ENCODE assay signal across 8 cellular contexts in the genomic region with DNA sequence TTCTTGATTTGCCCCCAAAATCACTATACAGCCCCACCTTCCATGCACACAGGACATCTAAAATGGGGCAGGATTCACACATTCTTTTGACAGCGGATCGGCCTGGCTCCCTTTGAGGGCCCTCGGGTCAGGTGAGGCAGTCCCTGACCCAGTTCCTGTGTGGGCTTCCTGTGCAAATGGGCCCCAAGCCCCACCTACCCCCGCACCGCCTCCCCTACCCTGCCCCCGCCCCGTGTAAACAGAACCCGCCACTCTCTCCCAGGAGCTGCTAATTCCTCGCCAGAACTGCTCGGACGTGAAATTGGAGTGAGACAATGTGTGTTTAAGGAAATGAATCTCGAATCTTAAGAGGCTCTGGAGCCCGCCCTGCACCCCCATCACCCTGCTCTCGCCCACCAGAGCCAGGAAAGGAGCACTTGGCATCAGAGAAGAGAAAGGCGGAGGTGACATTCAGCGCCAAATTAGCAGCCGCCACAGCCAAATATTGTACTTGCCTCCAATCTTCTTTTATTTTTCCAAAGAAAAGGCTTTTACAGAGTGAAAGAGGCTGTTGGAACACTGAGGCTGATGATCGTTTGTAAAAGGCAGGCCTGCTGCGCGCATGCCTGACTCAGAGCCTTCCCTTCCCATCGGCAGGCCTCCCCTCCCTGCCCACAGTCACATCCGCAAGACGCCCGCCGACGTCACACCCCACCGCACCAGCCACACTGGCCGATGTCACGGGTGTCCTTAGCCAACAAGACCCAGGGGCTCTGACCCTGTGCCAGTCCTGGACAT. TPM values are rescaled to one million over a fixed set of nuclear protein-coding genes. Genes with fewer than 3 reads are reported as not detected.
A peak's percentile ranks its signal among the peaks of the same experiment; 100 is the strongest.
DNase-seq lines count a peak whose midpoint lies in the region; ATAC-seq and TF ChIP-seq lines count a peak whose summit lies in the region.

No MANE protein-coding gene starts in this region.

- in situ Hi-C loops in transverse colon (cut with MboI; ENCODE audit: low pct_ligation_motif_present in 1 of 4, low pct_unique_long_range_greater_than_20kb in 1 of 4, low sequenced_read_pairs in 3 of 4) = no loop called here

- H3K4me1 Mint-ChIP-seq in HFFc6 (ENCODE audit: low read depth) = no peaks in the 10 kb centered on the region

- H3K36me3 Mint-ChIP-seq in HFFc6 (ENCODE audit: low read depth) = no peaks in the 10 kb centered on the region

- H3K27ac Mint-ChIP-seq in HFFc6 = no peak overlapping the region

- H3K4me1 ChIP-seq in gastroesophageal sphincter (peaks cover 0 to 28% (median 7%) of the 10 kb centered on the region in 3 donors), prostate gland (replicated peaks) (peaks cover 3% of the 10 kb centered on the region), transverse colon (peaks cover 0 to 10% (median 2%) of the 10 kb centered on the region in 4 donors)

- peaks cover 44% of the 10 kb centered on the region for H3K27me3 Mint-ChIP-seq in HFFc6 (ENCODE audit: insufficient read depth)

- DNase-seq in NCI-H1092 treated with DMSO at 0.1 percent for 48 hours (lab: John Stamatoyannopoulos, UW) = peak; percentile 56
- peak; percentile 41 for DNase-seq in activated T-helper 1 cell treated with Interleukin-2 at 50 U/mL for 16 hours (ENCODE audit: low read depth)
- DNase-seq in prostate gland (ENCODE audit: low spot score) = peak; percentile 58
- DNase-seq in transverse colon = peak; percentile 66
- DNase-seq in NCI-H82 treated with DMSO at 0.1 percent for 48 hours (lab: John Stamatoyannopoulos, UW; ENCODE audit: unreplicated experiment) = no peak
- no peak for DNase-seq in NCI-H2107 (lab: John Stamatoyannopoulos, UW)
- no peak for DNase-seq in HFFc6

- TF ChIP-seq POLR2A in gastroesophageal sphincter (IDR thresholded peaks at IDR 0.05) (no peak), prostate gland (IDR thresholded peaks at IDR 0.05) (peak; percentile 26), transverse colon (IDR thresholded peaks at IDR 0.05) (no peak)

- intact Hi-C loops in prostate gland (cut with DNase I) = no loop called here
- intact Hi-C loops in transverse colon (cut with DNase I; ENCODE audit: low total_unique reads) = no loop called here

- no peaks in the 10 kb centered on the region for H3K27me3 ChIP-seq in gastroesophageal sphincter
- H3K27me3 ChIP-seq in prostate gland (replicated peaks; ENCODE audit: insufficient read depth) = no peaks in the 10 kb centered on the region
- H3K27me3 ChIP-seq in transverse colon = no peaks in the 10 kb centered on the region

- WGBS in gastroesophageal sphincter (ENCODE audit: low coverage in 1 of 2), 2 donors = 30% methylated on average over 12 of the region's 29 CpGs; no CpG with 5 or more reads in 1 of the 2 donors
- 12% methylated on average over 28 of the region's 29 CpGs for WGBS in prostate gland
- WGBS in transverse colon (ENCODE audit: low coverage in 1 of 2), 2 donors = 33 to 45% methylated on average over 5 to 28 of the region's 29 CpGs

- H3K4me3 ChIP-seq in gastroesophageal sphincter = peak overlapping the region in 1 of 2 donors; percentile 39
- H3K4me3 ChIP-seq in prostate gland = peak overlapping the region; percentile 7 to 11
- H3K4me3 ChIP-seq in transverse colon = peak overlapping the region in 1 of 4 donors; percentile 31

- ATAC-seq in gastroesophageal sphincter = peak; percentile 80

- no peak for TF ChIP-seq EP300 in gastroesophageal sphincter (IDR thresholded peaks at IDR 0.05)
- TF ChIP-seq EP300 in transverse colon (IDR thresholded peaks at IDR 0.05; ENCODE audit: low read depth) = no peak

- H3K27ac ChIP-seq in gastroesophageal sphincter (peak overlapping the region in 3 of 4 donors; percentile 56 to 64 (median 64)), prostate gland (peak overlapping the region; percentile 69 to 82), transverse colon (peak overlapping the region; percentile 63 to 67 (median 65))

- no peak overlapping the region; the same call in 1 of the 2 replicates for H3K4me3 Mint-ChIP-seq in HFFc6

- H3K9me3 Mint-ChIP-seq in HFFc6 = no peaks in the 10 kb centered on the region

- H3K36me3 ChIP-seq in gastroesophageal sphincter (no peaks in the 10 kb centered on the region), prostate gland (no peaks in the 10 kb centered on the region), transverse colon (no peaks in the 10 kb centered on the region)

- H3K9me3 ChIP-seq in gastroesophageal sphincter = no peaks in the 10 kb centered on the region
- H3K9me3 ChIP-seq in prostate gland = no peaks in the 10 kb centered on the region
- no peaks in the 10 kb centered on the region for H3K9me3 ChIP-seq in transverse colon

- TF ChIP-seq CTCF in gastroesophageal sphincter (IDR thresholded peaks at IDR 0.05) (no peak), prostate gland (IDR thresholded peaks at IDR 0.05) (no peak), transverse colon (IDR thresholded peaks at IDR 0.05) (no peak), HFFc6 (IDR thresholded peaks at IDR 0.05) (no peak)

RNA-seq across cellular contexts. Expression of a gene that starts 53.1 kb away (rescaled TPM):
- total RNA-seq in gastroesophageal sphincter (1 to 10 TPM in 1 of 4 donors, under 1 TPM in 3; 0.31 to 1.7 (median 0.66) TPM), prostate gland (1 to 10 TPM; 5.6 to 9.1 TPM), transverse colon (1 to 10 TPM in 2 of 4 donors, under 1 TPM in 2; 0.48 to 2.2 (median 0.87) TPM)
- under 1 TPM in 1 of 6 experiments, not detected in 5; 0.09 TPM for total RNA-seq in HFFc6 (2021; fragmentation: NEBNext Ultra II Directional; extraction: Animal tissue kit (Norgen Biotek cat#: 25700))

Comparison
In these comparisons a context has a peak if more than half of its experiments do, and no peak if none do; other contexts are left out.
1. DNase-seq: peak in NCI-H1092 treated with DMSO at 0.1 percent for 48 hours (single experiment), activated T-helper 1 cell treated with Interleukin-2 at 50 U/mL for 16 hours (single experiment), prostate gland (single experiment) and transverse colon (single experiment); none in NCI-H82 treated with DMSO at 0.1 percent for 48 hours (single experiment), NCI-H2107 (single experiment) and HFFc6 (single experiment).
2. Peak in every context shown above with its lines, with median percentiles within 50 percentile points of each other: H3K27ac ChIP-seq.